ENCODE assay signal across 8 cellular contexts in genomic region chr2:27071277-27071989, GRCh38. TPM values are rescaled to one million over a fixed set of nuclear protein-coding genes. Genes with fewer than 3 reads are reported as not detected.
DNase-seq lines count a peak whose midpoint lies in the region; ATAC-seq lines count a peak whose summit lies in the region.

Gene OST4 (minus strand): TSS chr2:27071654.

- WGBS in right cardiac atrium, result under 1% methylated on average over 86 of the region's 86 CpGs

- peaks cover 15% of the 10 kb centered on the region for H3K36me3 ChIP-seq in rectal smooth muscle tissue (ENCODE audit: control insufficient read depth, insufficient read depth, low read length)

- H3K9ac ChIP-seq in rectal smooth muscle tissue (ENCODE audit: low read length), result peak within 1 kb of the TSS; percentile 91

- DNase-seq in NCI-H1694 treated with DMSO at 0.1 percent for 48 hours (lab: John Stamatoyannopoulos, UW) (peak; percentile 79), anterior cingulate cortex (lab: John Stamatoyannopoulos, UW) (peak; percentile 26 to 96 (median 92)), right cardiac atrium (peak; percentile 95 to 98 (median 98)), OCI-M2 (lab: John Stamatoyannopoulos, UW; ENCODE audit: unreplicated experiment) (no peak)

- ATAC-seq in GM18499 (IDR thresholded peaks at IDR 0.05; ENCODE audit: insufficient read depth, unreplicated experiment), result peak; percentile 43
- peak; percentile 89 for ATAC-seq in HG02885 (IDR thresholded peaks at IDR 0.05; ENCODE audit: poor library complexity, unreplicated experiment)
- ATAC-seq in right cardiac atrium, result peak; percentile 95

- H3K4me3 ChIP-seq in right cardiac atrium (ENCODE audit: low read length) (peak within 1 kb of the TSS; percentile 68), rectal smooth muscle tissue (ENCODE audit: low read length) (peak within 1 kb of the TSS; percentile 89)

- intact Hi-C loops in T-helper 2 cell treated with Interferon-gamma antibody and Interleukin-4, amounts not matched to agents 100 ng/mL and 5 ng/mL, for 36 hours (cut with micrococcal nuclease), result loop anchor here (1.0 to 5.0 kb wide), 5 partner anchors 10 to 141 kb away; partner anchors contain the start of genes AGBL5, ATRAID, KHK and SLC5A6
- intact Hi-C loops in right cardiac atrium (cut with DNase I), result no loop called here

- H3K27me3 ChIP-seq in right cardiac atrium (ENCODE audit: control insufficient read depth, insufficient read depth) (no peaks in the 10 kb centered on the region), rectal smooth muscle tissue (ENCODE audit: control insufficient read depth, insufficient read depth, low read length) (no peaks in the 10 kb centered on the region)

- H3K4me1 ChIP-seq in right cardiac atrium (ENCODE audit: control insufficient read depth, insufficient read depth, low read length) (peaks cover 6% of the 10 kb centered on the region), rectal smooth muscle tissue (ENCODE audit: control insufficient read depth, insufficient read depth, low read length) (peaks cover 51% of the 10 kb centered on the region)

- H3K9me3 ChIP-seq in right cardiac atrium (ENCODE audit: control insufficient read depth, low read length), result no peaks in the 10 kb centered on the region

- H3K27ac ChIP-seq in right cardiac atrium (ENCODE audit: low read length) (peak within 1 kb of the TSS; percentile 76), rectal smooth muscle tissue (ENCODE audit: low read depth, low read length) (peak within 1 kb of the TSS; percentile 99)

RNA-seq across cellular contexts. Expression of gene OST4, which starts in this region (rescaled TPM):
- 351 and 367 TPM in 2 replicates for total RNA-seq in T-helper 2 cell treated with Interferon-gamma antibody and Interleukin-4, amounts not matched to agents 100 ng/mL and 5 ng/mL, for 36 hours
- 100 to 1,000 TPM; 372 to 487 (median 454) TPM for total RNA-seq in right cardiac atrium
- 872 TPM for polyA plus RNA-seq in right cardiac atrium

Comparison
In these comparisons a context has a peak if more than half of its experiments do, and no peak if none do; other contexts are left out.
1. ATAC-seq: peak in every context shown above with its lines; median percentile 95 in right cardiac atrium; 89 in HG02885; 43 in GM18499.